8 cellular contexts compared by ENCODE assay signal in genomic region chr7:152760384-152761115, GRCh38. TPM values are rescaled to one million over a fixed set of nuclear protein-coding genes. Genes with fewer than 3 reads are reported as not detected.
DNase-seq lines count a peak whose midpoint lies in the region; ATAC-seq and TF ChIP-seq lines count a peak whose summit lies in the region.

No MANE protein-coding gene starts in this region.

- H3K9me3 ChIP-seq in smooth muscle cell (replicated peaks; ENCODE audit: low read depth): no peaks in the 10 kb centered on the region

- ATAC-seq in HG03354 (IDR thresholded peaks at IDR 0.05; ENCODE audit: poor library complexity, severe bottlenecking, unreplicated experiment) (peak; percentile 4), HG02610 (IDR thresholded peaks at IDR 0.05; ENCODE audit: unreplicated experiment) (no peak)

- peak overlapping the region; percentile 91 for H2AFZ ChIP-seq in smooth muscle cell (ENCODE audit: low read depth)

- peaks cover 10% of the 10 kb centered on the region for H3K79me2 ChIP-seq in smooth muscle cell (ENCODE audit: low read depth)

- peak overlapping the region; percentile 95 for H3K9ac ChIP-seq in smooth muscle cell (ENCODE audit: low read depth)

- H3K4me3 ChIP-seq in WI38 (ENCODE audit: low read depth, low read length) (peak overlapping the region; percentile 73), smooth muscle cell (peak overlapping the region; percentile 88)

- H3K27ac ChIP-seq in smooth muscle cell (ENCODE audit: low read depth): peak overlapping the region; percentile 83

- DNase-seq in EL: peak; percentile 14
- peak; percentile 25 for DNase-seq in glomerular visceral epithelial cell (ENCODE audit: extremely low spot score)
- DNase-seq in smooth muscle cell (lab: John Stamatoyannopoulos, UW; ENCODE audit: unreplicated experiment): no peak
- DNase-seq in hippocampal formation (lab: John Stamatoyannopoulos, UW): no peak
- DNase-seq in retina: no peak

- H3F3A ChIP-seq in smooth muscle cell (ENCODE audit: low read depth): no peaks in the 10 kb centered on the region

- no peaks in the 10 kb centered on the region for H3K27me3 ChIP-seq in smooth muscle cell (ENCODE audit: low read depth)

- H4K20me1 ChIP-seq in smooth muscle cell (ENCODE audit: low read depth): no peaks in the 10 kb centered on the region

- no peaks in the 10 kb centered on the region for H3K36me3 ChIP-seq in smooth muscle cell (ENCODE audit: low read depth)

- WGBS in smooth muscle cell (ENCODE audit: low lambda C conversion rate): 8% methylated on average over 14 of the region's 14 CpGs

- H3K4me2 ChIP-seq in smooth muscle cell: peak overlapping the region; percentile 96

- no peak for TF ChIP-seq CTCF in WI38 (IDR thresholded peaks at IDR 0.05; ENCODE audit: low read depth, low read length)
- TF ChIP-seq CTCF in smooth muscle cell (IDR thresholded peaks at IDR 0.05; ENCODE audit: borderline replicate concordance, insufficient read depth, poor library complexity, severe bottlenecking): no peak

- peaks cover 12% of the 10 kb centered on the region for H3K4me1 ChIP-seq in smooth muscle cell (ENCODE audit: low read depth)

RNA-seq across cellular contexts. Expression of gene ACTR3B, which starts 1.0 kb away (rescaled TPM):
- 7.2 and 14.7 TPM in 2 replicates for total RNA-seq in smooth muscle cell
- polyA plus RNA-seq in smooth muscle cell: 10.5 and 11.9 TPM in 2 replicates

Comparison
In these comparisons a context has a peak if more than half of its experiments do, and no peak if none do; other contexts are left out.
1. DNase-seq: peak in EL (single experiment) and glomerular visceral epithelial cell (single experiment); none in smooth muscle cell (single experiment), hippocampal formation (0 of 2) and retina (single experiment).